In genomic region chrX:19670854-19671620, GRCh38 we compare ENCODE assay signal across 8 cellular contexts.
A peak's percentile ranks its signal among the peaks of the same experiment; 100 is the strongest.
DNase-seq lines count a peak whose midpoint lies in the region; TF ChIP-seq lines count a peak whose summit lies in the region.

No MANE protein-coding gene starts in this region.

- peaks cover 3 to 19% of the 10 kb centered on the region in 2 donors for H3K4me1 ChIP-seq in mucosa of rectum (ENCODE audit: control insufficient read depth in 2 of 2, insufficient read depth in 2 of 2, low read length in 2 of 2)

- H3K9ac ChIP-seq in mucosa of rectum (ENCODE audit: low read depth in 1 of 2, low read length in 2 of 2): peak overlapping the region in 1 of 2 donors; percentile 27

- H3K27me3 ChIP-seq in AG04450 (ENCODE audit: control insufficient read depth, insufficient read depth, low read length) (no peaks in the 10 kb centered on the region), mucosa of rectum (ENCODE audit: control insufficient read depth in 2 of 2, insufficient read depth in 2 of 2, low read length in 2 of 2) (no peaks in the 10 kb centered on the region)

- H3K4me3 ChIP-seq in AG04450 (ENCODE audit: low read depth, low read length) (peak overlapping the region; percentile 54; the same call in 1 of the 2 replicates), mucosa of rectum (ENCODE audit: low read length in 2 of 2) (peak overlapping the region; percentile 46 to 75)

- TF ChIP-seq CTCF in AG04450 (IDR thresholded peaks at IDR 0.05; ENCODE audit: low read depth, low read length): no peak

- H3K9me3 ChIP-seq in AG04450 (ENCODE audit: control insufficient read depth, insufficient read depth, low read length) (no peaks in the 10 kb centered on the region), mucosa of rectum (ENCODE audit: control insufficient read depth in 2 of 2, low read length in 2 of 2) (no peaks in the 10 kb centered on the region)

- POLR2A ChIA-PET in AG04450 (lab: Yijun Ruan, JAX): interaction anchor here (0.6 to 1.1 kb wide), 5 partner anchors 11 to 300 kb away, joined by 3 to 9 read pairs (median 3); no protein-coding TSS in a partner anchor

- DNase-seq in AG04450 (ENCODE audit: low read depth, low spot score): peak; percentile 36
- peak; percentile 81 for DNase-seq in NCI-H226
- peak; percentile 28 for DNase-seq in epidermal melanocyte (ENCODE audit: insufficient read length, low spot score)
- no peak for DNase-seq in NCI-H2227 (lab: John Stamatoyannopoulos, UW; ENCODE audit: unreplicated experiment)
- no peak for DNase-seq in NCI-H82 treated with DMSO at 0.1 percent for 48 hours (lab: John Stamatoyannopoulos, UW; ENCODE audit: unreplicated experiment)
- no peak for DNase-seq in NCI-H1048 (lab: John Stamatoyannopoulos, UW)
- no peak for DNase-seq in NCI-H2196 (lab: John Stamatoyannopoulos, UW; ENCODE audit: unreplicated experiment)

- H3K27ac ChIP-seq in AG04450 (ENCODE audit: low read depth, low read length) (peak overlapping the region; percentile 85), mucosa of rectum (ENCODE audit: low read depth in 2 of 2, low read length in 2 of 2) (peak overlapping the region; percentile 57 to 75)

- no peaks in the 10 kb centered on the region for H3K36me3 ChIP-seq in mucosa of rectum (ENCODE audit: control insufficient read depth in 2 of 2, insufficient read depth in 2 of 2, low read length in 2 of 2)

- CTCF ChIA-PET in AG04450 (lab: Charles Lee): no interaction called here

Comparison
In these comparisons a context has a peak if more than half of its experiments do, and no peak if none do; other contexts are left out.
1. DNase-seq: peak in AG04450 (single experiment), NCI-H226 (single experiment) and epidermal melanocyte (single experiment); none in NCI-H2227 (single experiment), NCI-H82 treated with DMSO at 0.1 percent for 48 hours (single experiment), NCI-H1048 (single experiment) and NCI-H2196 (single experiment).